Comparison of ENCODE assay signal across 11 cellular contexts in genomic region chr12:6551063-6551461, GRCh38. TPM values are rescaled to one million over a fixed set of nuclear protein-coding genes. Genes with fewer than 3 reads are reported as not detected.
DNase-seq lines count a peak whose midpoint lies in the region; ATAC-seq and TF ChIP-seq lines count a peak whose summit lies in the region.
"Had no signal": no experiment of that assay in that cellular context is flagged by ENCODE, and none has a peak within 500 bp of the region (broad histone marks: within the 10 kb centered on the region; RNA-seq: fewer than 3 reads in every experiment).

No MANE protein-coding gene starts in this region.

- peak overlapping the region; percentile 49 for H3K4me3 ChIP-seq in AG10803 (ENCODE audit: low read length)

- intact Hi-C loops in left cardiac atrium (cut with DNase I) = no loop called here
- intact Hi-C loops in posterior cingulate gyrus (cut with DNase I) = no loop called here

- no peak for TF ChIP-seq POLR2A in GM18505 (IDR thresholded peaks at IDR 0.05; ENCODE audit: borderline replicate concordance, extremely low read depth, insufficient read depth, insufficient read length)

- ATAC-seq in left cardiac atrium = peak; percentile 14 to 20
- ATAC-seq in HG02763 (IDR thresholded peaks at IDR 0.05; ENCODE audit: unreplicated experiment) = no peak
- ATAC-seq in GM18505 (IDR thresholded peaks at IDR 0.05; ENCODE audit: unreplicated experiment) = no peak
- ATAC-seq in GM18519 (IDR thresholded peaks at IDR 0.05; ENCODE audit: low FRiP score, unreplicated experiment) = no peak
- ATAC-seq: activated T-cell treated with anti-CD3 and anti-CD28 coated beads, Interleukin-2, amount 50 U/mL, for 72 hours; stimulated activated naive CD8-positive, alpha-beta T cell treated with anti-CD3 and anti-CD28 coated beads, Interleukin-15, amount 100 ng/mL, for 72 hours had no signal

- DNase-seq in AG10803 (ENCODE audit: low read depth) (peak; percentile 82), amygdala (lab: John Stamatoyannopoulos, UW) (peak in 34 of 56 donors; percentile 35 to 79 (median 64)), left cardiac atrium (peak; percentile 88), posterior cingulate gyrus (peak; percentile 56 to 96 (median 80)), NOMO-1 (lab: John Stamatoyannopoulos, UW; ENCODE audit: unreplicated experiment in 2 of 2) (no peak)
- DNase-seq: activated T-cell treated with anti-CD3 and anti-CD28 coated beads, Interleukin-2, amount 50 U/mL, for 72 hours; NCI-H187; stimulated activated naive CD8-positive, alpha-beta T cell treated with anti-CD3 and anti-CD28 coated beads, Interleukin-15, amount 100 ng/mL, for 72 hours had no signal

- TF ChIP-seq CTCF in AG10803 (conservative IDR thresholded peaks at IDR 0.05; ENCODE audit: low read length) = no peak

RNA-seq across cellular contexts. Expression of gene IFFO1, which starts 4.8 kb away (rescaled TPM):
- total RNA-seq in left cardiac atrium = 10 to 100 TPM; 18.1 to 19.5 TPM

RNA-seq across cellular contexts. Expression of gene GAPDH, which starts 16.7 kb away (rescaled TPM):
- 1,000 to 10,000 TPM; 3,044 to 4,078 TPM for total RNA-seq in left cardiac atrium

RNA-seq across cellular contexts. Expression of gene NOP2, which starts 17.0 kb away (rescaled TPM):
- 10 to 100 TPM; 16.0 to 30.5 TPM for total RNA-seq in left cardiac atrium

RNA-seq across cellular contexts. Expression of gene CHD4, which starts 56.1 kb away (rescaled TPM):
- 100 to 1,000 TPM; 117 to 151 TPM for total RNA-seq in left cardiac atrium

RNA-seq across cellular contexts. Expression of gene NCAPD2, which starts 57.2 kb away (rescaled TPM):
- 10 to 100 TPM; 12.4 to 15.8 TPM for total RNA-seq in left cardiac atrium

Comparison
In these comparisons a context has a peak if more than half of its experiments do, and no peak if none do; other contexts are left out.
1. DNase-seq: peak in AG10803 (single experiment), amygdala (34 of 56), left cardiac atrium (single experiment) and posterior cingulate gyrus (10 of 10); none in NOMO-1 (0 of 2).
2. ATAC-seq: peak in left cardiac atrium (2 of 2); none in HG02763 (single experiment), GM18505 (single experiment) and GM18519 (single experiment).